25 cellular contexts compared by ENCODE assay signal in the genomic region with DNA sequence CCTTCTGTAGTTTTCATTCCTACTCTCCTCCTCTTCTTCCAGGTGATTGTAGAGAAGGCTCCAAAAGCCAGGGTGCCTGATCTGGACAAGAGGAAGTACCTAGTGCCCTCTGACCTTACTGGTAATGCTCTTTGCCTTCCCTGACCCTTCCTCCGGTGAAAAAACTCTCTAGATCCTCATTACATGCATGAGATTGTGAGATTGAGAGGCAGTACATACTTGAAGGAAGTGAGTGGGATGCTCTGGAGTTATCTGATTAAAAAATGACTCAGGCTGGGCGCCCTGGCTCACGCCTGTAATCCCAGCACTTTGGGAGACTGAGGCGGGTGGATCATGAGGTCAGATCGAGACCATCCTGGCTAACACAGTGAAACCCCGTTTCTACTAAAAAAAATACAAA. TPM values are rescaled to one million over a fixed set of nuclear protein-coding genes. Genes with fewer than 3 reads are reported as not detected.
"Had no signal": no experiment of that assay in that cellular context is flagged by ENCODE, and none has a peak within 500 bp of the region (broad histone marks: within the 10 kb centered on the region; RNA-seq: fewer than 3 reads in every experiment).

No MANE protein-coding gene starts in this region.

- H3K4me3 Mint-ChIP-seq: activated B cell treated with CpG ODN at 0.5 μM for 24 hours; activated CD8-positive, alpha-beta T cell treated with anti-CD3 and anti-CD28 coated beads for 36 hours; natural killer cell treated with Interleukin-12 subunit alpha and Interleukin-12 subunit beta and Interleukin-15 and Interleukin-18, amount 100 ng/mL, for 72 hours; T-helper 1 cell treated with Interleukin-12 subunit alpha and Interleukin-12 subunit beta and Interleukin-4 antibody, amounts not matched to agents 30 μg/mL and 1 μg/mL, for 36 hours had no signal

- H3K4me3 ChIP-seq: left lung, lung, mucosa of descending colon, right lobe of liver, thoracic aorta had no signal

- H3K27me3 Mint-ChIP-seq: activated CD8-positive, alpha-beta T cell treated with anti-CD3 and anti-CD28 coated beads for 36 hours; natural killer cell treated with Interleukin-12 subunit alpha and Interleukin-12 subunit beta and Interleukin-15 and Interleukin-18, amount 100 ng/mL, for 72 hours had no signal

- DNase-seq: activated B cell treated with CpG ODN at 0.5 μM for 24 hours; activated CD4-positive, alpha-beta T cell treated with anti-CD3 and anti-CD28 coated beads, Interleukin-2, amount 50 U/mL, for 1 hour; activated CD8-positive, alpha-beta T cell treated with anti-CD3 and anti-CD28 coated beads for 36 hours; activated T-cell treated with anti-CD3 and anti-CD28 coated beads, Interleukin-2, amount 50 U/mL, for 48 hours; anterior cingulate cortex; effector CD8-positive, alpha-beta T cell; kidney glomerular epithelial cell; left lung; mesendoderm; mucosa of descending colon; right lobe of liver; stimulated activated CD4-positive, alpha-beta T cell treated with anti-CD3 and anti-CD28 coated beads, Interleukin-2, amount 100 ng/mL, for 48 hours; stimulated activated naive CD8-positive, alpha-beta T cell treated with anti-CD3 and anti-CD28 coated beads, Interleukin-15, Interleukin-2, amounts not matched to agents 100 U/mL and 50 U/mL, for 24 hours; SW 1271; T-helper 9 cell had no signal

- ATAC-seq: activated CD8-positive, alpha-beta T cell treated with anti-CD3 and anti-CD28 coated beads for 36 hours; activated naive CD4-positive, alpha-beta T cell treated with anti-CD3 and anti-CD28 coated beads, Interleukin-2, amount 50 U/mL, for 72 hours; left lung; mucosa of descending colon; natural killer cell treated with Interleukin-12 subunit alpha and Interleukin-12 subunit beta and Interleukin-15 and Interleukin-18, amount 100 ng/mL, for 72 hours; right lobe of liver; stimulated activated naive CD8-positive, alpha-beta T cell treated with anti-CD3 and anti-CD28 coated beads, Interleukin-15, Interleukin-2, amounts not matched to agents 100 U/mL and 50 U/mL, for 24 hours had no signal

- H3K27ac Mint-ChIP-seq: activated B cell treated with CpG ODN at 0.5 μM for 24 hours; activated CD8-positive, alpha-beta T cell treated with anti-CD3 and anti-CD28 coated beads for 36 hours; activated naive CD4-positive, alpha-beta T cell treated with anti-CD3 and anti-CD28 coated beads, Interleukin-2, amount 50 U/mL, for 72 hours; activated T-helper 2 cell treated with anti-CD3 and anti-CD28 coated beads, Interferon-gamma antibody, Interleukin-2, Interleukin-4, amounts not matched to agents 10 μg/mL and 5 μg/mL and 100 μg/mL, durations not matched to agents 14 hours and 24 hours and 36 hours; natural killer cell treated with Interleukin-12 subunit alpha and Interleukin-12 subunit beta and Interleukin-15 and Interleukin-18, amount 100 ng/mL, for 72 hours; T-helper 1 cell treated with Interleukin-12 subunit alpha and Interleukin-12 subunit beta and Interleukin-4 antibody, amounts not matched to agents 30 μg/mL and 1 μg/mL, for 36 hours had no signal

- H3K27me3 ChIP-seq: left lung, right lobe of liver had no signal

- H3K27ac ChIP-seq: left lung, right lobe of liver, thoracic aorta had no signal

- H3K36me3 Mint-ChIP-seq: activated naive CD4-positive, alpha-beta T cell treated with anti-CD3 and anti-CD28 coated beads, Interleukin-2, amount 50 U/mL, for 72 hours had no signal

- H3K9me3 Mint-ChIP-seq: activated B cell treated with CpG ODN at 0.5 μM for 24 hours; activated CD8-positive, alpha-beta T cell treated with anti-CD3 and anti-CD28 coated beads for 36 hours; activated naive CD4-positive, alpha-beta T cell treated with anti-CD3 and anti-CD28 coated beads, Interleukin-2, amount 50 U/mL, for 72 hours; activated T-helper 2 cell treated with anti-CD3 and anti-CD28 coated beads, Interferon-gamma antibody, Interleukin-2, Interleukin-4, amounts not matched to agents 10 μg/mL and 5 μg/mL and 100 μg/mL, durations not matched to agents 14 hours and 24 hours and 36 hours; natural killer cell treated with Interleukin-12 subunit alpha and Interleukin-12 subunit beta and Interleukin-15 and Interleukin-18, amount 100 ng/mL, for 72 hours; T-helper 1 cell treated with Interleukin-12 subunit alpha and Interleukin-12 subunit beta and Interleukin-4 antibody, amounts not matched to agents 30 μg/mL and 1 μg/mL, for 36 hours had no signal

- H3K9me3 ChIP-seq: left lung, mucosa of descending colon, right lobe of liver, thoracic aorta had no signal

RNA-seq across cellular contexts. Expression of gene TMEM52B, which starts 39.2 kb away (rescaled TPM):
- total RNA-seq: activated B cell treated with CpG ODN at 0.5 μM for 24 hours; activated CD8-positive, alpha-beta T cell treated with anti-CD3 and anti-CD28 coated beads for 36 hours; activated naive CD4-positive, alpha-beta T cell treated with anti-CD3 and anti-CD28 coated beads, Interleukin-2, amount 50 U/mL, for 72 hours; activated T-helper 2 cell treated with anti-CD3 and anti-CD28 coated beads, Interferon-gamma antibody, Interleukin-2, Interleukin-4, amounts not matched to agents 10 μg/mL and 5 μg/mL and 100 μg/mL, durations not matched to agents 14 hours and 24 hours and 36 hours; dermis microvascular lymphatic vessel endothelial cell; epithelial cell of proximal tubule; myocyte; natural killer cell treated with Interleukin-12 subunit alpha and Interleukin-12 subunit beta and Interleukin-15 and Interleukin-18, amount 100 ng/mL, for 72 hours had no signal

RNA-seq across cellular contexts. Expression of gene OLR1, which starts 46.1 kb away (rescaled TPM):
- total RNA-seq: activated B cell treated with CpG ODN at 0.5 μM for 24 hours; activated CD8-positive, alpha-beta T cell treated with anti-CD3 and anti-CD28 coated beads for 36 hours; activated naive CD4-positive, alpha-beta T cell treated with anti-CD3 and anti-CD28 coated beads, Interleukin-2, amount 50 U/mL, for 72 hours; activated T-helper 2 cell treated with anti-CD3 and anti-CD28 coated beads, Interferon-gamma antibody, Interleukin-2, Interleukin-4, amounts not matched to agents 10 μg/mL and 5 μg/mL and 100 μg/mL, durations not matched to agents 14 hours and 24 hours and 36 hours; dermis microvascular lymphatic vessel endothelial cell; epithelial cell of proximal tubule; myocyte; natural killer cell treated with Interleukin-12 subunit alpha and Interleukin-12 subunit beta and Interleukin-15 and Interleukin-18, amount 100 ng/mL, for 72 hours; skeletal muscle tissue had no signal
